23 cellular contexts compared by ENCODE assay signal in genomic region chr1:63648689-63649088, GRCh38.
"Had no signal": no experiment of that assay in that cellular context is flagged by ENCODE, and none has a peak within 500 bp of the region (broad histone marks: within the 10 kb centered on the region; RNA-seq: fewer than 3 reads in every experiment).

No MANE protein-coding gene starts in this region.

- H3K27me3 ChIP-seq: ovary, right atrium auricular region, stomach, testis, thyroid gland, transverse colon, upper lobe of left lung, vagina had no signal

- H3K27me3 Mint-ChIP-seq: naive thymus-derived CD4-positive, alpha-beta T cell; natural killer cell treated with Interleukin-12 subunit alpha and Interleukin-12 subunit beta and Interleukin-15 and Interleukin-18, amount 100 ng/mL, for 72 hours; progenitor cell of endocrine pancreas; stimulated activated naive B cell treated with anti-CD40 and anti-IgM and Interleukin-4, amounts not matched to agents 10 μg/mL and 1 μg/mL and 100 μg/mL, for 72 hours had no signal

- H3K9me3 Mint-ChIP-seq: naive thymus-derived CD4-positive, alpha-beta T cell; natural killer cell treated with Interleukin-12 subunit alpha and Interleukin-12 subunit beta and Interleukin-15 and Interleukin-18, amount 100 ng/mL, for 72 hours; stimulated activated naive B cell treated with anti-CD40 and anti-IgM and Interleukin-4, amounts not matched to agents 10 μg/mL and 1 μg/mL and 100 μg/mL, for 72 hours had no signal

- H3K27ac ChIP-seq: left ventricle myocardium inferior, ovary, right atrium auricular region, skin epidermis, stomach, testis, thyroid gland, transverse colon, upper lobe of left lung, vagina had no signal

- ATAC-seq: naive thymus-derived CD4-positive, alpha-beta T cell; natural killer cell treated with Interleukin-12 subunit alpha and Interleukin-12 subunit beta and Interleukin-15 and Interleukin-18, amount 100 ng/mL, for 72 hours; sciatic nerve; stimulated activated naive B cell treated with anti-CD40 and anti-IgM and Interleukin-4, amounts not matched to agents 10 μg/mL and 1 μg/mL and 100 μg/mL, for 72 hours; stimulated activated naive CD8-positive, alpha-beta T cell treated with anti-CD3 and anti-CD28 coated beads, Interleukin-15, Interleukin-2, amounts not matched to agents 100 U/mL and 50 U/mL, for 24 hours had no signal

- H3K9me3 ChIP-seq: left ventricle myocardium inferior, ovary, right atrium auricular region, stomach, testis, thyroid gland, transverse colon, upper lobe of left lung, vagina had no signal

- H3K4me3 ChIP-seq: left ventricle myocardium inferior, lung, ovary, right atrium auricular region, skin epidermis, stomach, testis, thyroid gland, transverse colon, upper lobe of left lung, vagina had no signal

- H3K4me1 Mint-ChIP-seq: stimulated activated naive B cell treated with anti-CD40 and anti-IgM and Interleukin-4, amounts not matched to agents 10 μg/mL and 1 μg/mL and 100 μg/mL, for 72 hours had no signal

- H3K36me3 ChIP-seq: ovary had no signal

- DNase-seq: left ventricle myocardium inferior; mesendoderm; naive thymus-derived CD4-positive, alpha-beta T cell; ovary; stimulated activated CD4-positive, alpha-beta T cell treated with anti-CD3 and anti-CD28 coated beads, Interleukin-12 subunit alpha, Interleukin-12 subunit beta, amount 100 ng/mL, for 4 hours; stimulated activated CD4-positive, alpha-beta T cell treated with anti-CD3 and anti-CD28 coated beads, Interleukin-15, amount 100 ng/mL, for 24 hours; stimulated activated CD4-positive, alpha-beta T cell treated with anti-CD3 and anti-CD28 coated beads, Interleukin-2, amount 100 ng/mL, for 24 hours; stimulated activated CD4-positive, alpha-beta T cell treated with anti-CD3 and anti-CD28 coated beads, Interleukin-4, amount 100 ng/mL, for 1 hour; stimulated activated naive B cell treated with anti-CD40 and anti-IgM and Interleukin-4, amounts not matched to agents 10 μg/mL and 1 μg/mL and 100 μg/mL, for 72 hours; stimulated activated naive CD8-positive, alpha-beta T cell treated with anti-CD3 and anti-CD28 coated beads, Interleukin-15, Interleukin-2, amounts not matched to agents 100 U/mL and 50 U/mL, for 24 hours; stomach; testis; thyroid gland; transverse colon; upper lobe of left lung had no signal

- H3K27ac Mint-ChIP-seq: mesothelial cell of epicardium; natural killer cell treated with Interleukin-12 subunit alpha and Interleukin-12 subunit beta and Interleukin-15 and Interleukin-18, amount 100 ng/mL, for 72 hours; progenitor cell of endocrine pancreas; stimulated activated naive B cell treated with anti-CD40 and anti-IgM and Interleukin-4, amounts not matched to agents 10 μg/mL and 1 μg/mL and 100 μg/mL, for 72 hours had no signal

- H3K4me3 Mint-ChIP-seq: mesothelial cell of epicardium; naive thymus-derived CD4-positive, alpha-beta T cell; natural killer cell treated with Interleukin-12 subunit alpha and Interleukin-12 subunit beta and Interleukin-15 and Interleukin-18, amount 100 ng/mL, for 72 hours; stimulated activated naive B cell treated with anti-CD40 and anti-IgM and Interleukin-4, amounts not matched to agents 10 μg/mL and 1 μg/mL and 100 μg/mL, for 72 hours had no signal

- H3K4me1 ChIP-seq: testis, thyroid gland, upper lobe of left lung, vagina had no signal
